In the genomic region with DNA sequence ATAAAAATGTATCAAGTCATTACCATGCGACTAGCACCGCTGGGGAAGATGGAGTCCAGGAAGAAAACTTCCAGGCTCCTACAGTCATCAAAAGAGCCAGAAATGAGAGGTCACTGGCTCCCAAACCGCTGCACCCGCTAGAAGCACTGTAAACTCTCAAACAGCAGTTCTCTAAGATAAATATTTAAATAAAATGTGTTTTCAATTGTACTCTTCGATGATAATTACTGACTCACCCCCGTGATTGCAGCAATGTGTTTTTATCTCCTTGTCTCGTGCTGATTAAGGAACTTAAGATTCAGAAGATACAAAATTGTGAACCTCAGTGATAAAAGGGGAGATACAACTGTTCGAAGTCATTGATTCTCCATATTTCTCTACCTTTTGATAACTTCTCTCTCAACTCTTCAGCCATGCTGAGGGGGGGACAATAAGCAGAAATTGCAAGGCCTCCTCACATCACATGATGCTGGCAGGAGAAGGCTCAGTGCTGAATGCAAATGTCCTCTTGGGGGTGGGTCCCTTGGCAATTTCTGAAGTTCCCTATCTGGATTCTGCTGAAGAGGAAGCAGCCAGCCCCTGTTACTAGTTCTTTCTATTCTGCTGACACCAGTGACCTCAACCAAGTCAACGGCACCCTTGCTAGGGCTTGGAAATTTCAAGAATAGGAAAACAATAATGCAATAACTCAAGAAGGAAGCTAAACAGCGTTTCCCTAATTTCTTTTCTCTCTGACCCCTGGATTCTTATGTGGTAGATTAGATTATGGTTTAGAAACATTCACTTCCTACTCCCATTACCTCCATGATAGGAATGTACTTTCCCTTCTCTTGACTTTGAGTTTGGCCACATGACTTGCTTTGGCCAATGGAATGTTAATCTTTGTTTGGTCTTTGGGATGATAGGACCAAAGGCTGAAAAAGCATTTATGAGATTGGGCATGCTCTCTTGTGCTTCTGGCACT, we compare ENCODE assay signal across 1 cellular context.
TF ChIP-seq lines count a peak whose summit lies in the region.

No MANE protein-coding gene starts in this region.

TF ChIP-seq in HepG2, 621 proteins besides CTCF, POLR2A, EP300 and RAD21 (continued from another document):
- TF ChIP-seq, protein P1, sequence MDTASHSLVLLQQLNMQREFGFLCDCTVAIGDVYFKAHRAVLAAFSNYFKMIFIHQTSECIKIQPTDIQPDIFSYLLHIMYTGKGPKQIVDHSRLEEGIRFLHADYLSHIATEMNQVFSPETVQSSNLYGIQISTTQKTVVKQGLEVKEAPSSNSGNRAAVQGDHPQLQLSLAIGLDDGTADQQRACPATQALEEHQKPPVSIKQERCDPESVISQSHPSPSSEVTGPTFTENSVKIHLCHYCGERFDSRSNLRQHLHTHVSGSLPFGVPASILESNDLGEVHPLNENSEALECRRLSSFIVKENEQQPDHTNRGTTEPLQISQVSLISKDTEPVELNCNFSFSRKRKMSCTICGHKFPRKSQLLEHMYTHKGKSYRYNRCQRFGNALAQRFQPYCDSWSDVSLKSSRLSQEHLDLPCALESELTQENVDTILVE (CRISPR knock-in tag; IDR thresholded peaks at IDR 0.05) = no peak
- TF ChIP-seq ZNF652 (CRISPR knock-in tag; IDR thresholded peaks at IDR 0.05; ENCODE audit: borderline replicate concordance, low read depth) (no peak), ARNT2 (CRISPR knock-in tag; IDR thresholded peaks at IDR 0.05; ENCODE audit: low read depth) (no peak), KAT7 (CRISPR knock-in tag; IDR thresholded peaks at IDR 0.05; ENCODE audit: borderline replicate concordance) (no peak), ZNF781 (CRISPR knock-in tag; IDR thresholded peaks at IDR 0.05; ENCODE audit: borderline replicate concordance, not compliant biosample characterization) (no peak)
